Comparison of ENCODE assay signal across 18 cellular contexts in the genomic region with DNA sequence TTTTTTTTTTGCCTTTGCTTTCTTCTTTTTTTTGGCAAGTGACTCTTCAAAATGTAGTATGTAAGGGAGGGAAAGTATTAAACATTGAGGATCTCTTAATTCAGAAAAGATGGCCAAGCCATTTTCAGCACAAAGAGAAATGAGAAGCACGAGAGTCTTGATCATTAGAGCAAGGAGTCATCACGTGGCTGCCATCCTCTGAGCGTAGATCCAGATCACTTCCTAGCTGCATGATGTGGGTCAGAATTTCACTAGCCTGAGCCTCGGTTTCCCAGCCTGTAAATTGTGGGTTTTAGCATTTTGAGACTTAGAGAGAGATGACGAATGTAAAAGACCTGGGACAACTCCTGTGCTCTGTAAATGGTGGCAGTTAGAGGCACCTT.
A peak's percentile ranks its signal among the peaks of the same experiment; 100 is the strongest.
DNase-seq lines count a peak whose midpoint lies in the region; ATAC-seq, FAIRE-seq and TF ChIP-seq lines count a peak whose summit lies in the region.
"Had no signal": no experiment of that assay in that cellular context is flagged by ENCODE, and none has a peak within 500 bp of the region (broad histone marks: within the 10 kb centered on the region; RNA-seq: fewer than 3 reads in every experiment).

No MANE protein-coding gene starts in this region.

- TF ChIP-seq RAD21 in neural cell (conservative IDR thresholded peaks at IDR 0.05): no peak

- DNase-seq in RWPE1 (ENCODE audit: low spot score) (no peak), bronchial epithelial cell (ENCODE audit: low read depth) (no peak), iPS-NIHi7 (ENCODE audit: extremely low spot score) (no peak), Right ventricle myocardium inferior (ENCODE audit: missing footprints) (no peak), DMS 273 (lab: John Stamatoyannopoulos, UW; ENCODE audit: unreplicated experiment) (no peak), tibial artery (no peak)
- DNase-seq: activated CD4-positive, alpha-beta T cell treated with anti-CD3 and anti-CD28 coated beads, Interleukin-2, amount 50 U/mL, for 1 hour; activated CD8-positive, alpha-beta memory T cell treated with anti-CD3 and anti-CD28 coated beads, Interleukin-2, amount 50 U/mL, for 4 hours; C1 segment of cervical spinal cord; caudate nucleus; DMS153; KG1; NCI-H1930; right cardiac atrium; stimulated activated naive B cell treated with anti-CD40 and anti-IgM and Interleukin-4, amounts not matched to agents 10 μg/mL and 1 μg/mL and 100 μg/mL, for 72 hours had no signal

- H3K4me3 ChIP-seq in ACC112 (ENCODE audit: low read depth, low read length) (no peak overlapping the region), bronchial epithelial cell (ENCODE audit: low read depth, low read length) (no peak overlapping the region), neural cell (ENCODE audit: low read length) (no peak overlapping the region), tibial artery (no peak overlapping the region)
- H3K4me3 ChIP-seq: tibial nerve had no signal

- H2AFZ ChIP-seq in ACC112 (ENCODE audit: low read length, unreplicated experiment): no peak overlapping the region
- no peak overlapping the region for H2AFZ ChIP-seq in neural cell (ENCODE audit: low read depth, low read length)

- peak; percentile 7 for FAIRE-seq in bronchial epithelial cell (lab: Jason Lieb, UNC)

- no peaks in the 10 kb centered on the region for H3K9me2 ChIP-seq in neural cell (ENCODE audit: insufficient read depth, low read length)

- peaks cover 28% of the 10 kb centered on the region for H3K4me1 ChIP-seq in ACC112 (ENCODE audit: control insufficient read depth, insufficient read depth, low read length, unreplicated experiment)
- peaks cover 0 to 28% (median 6%) of the 10 kb centered on the region in 4 donors for H3K4me1 ChIP-seq in tibial artery

- H3K27ac ChIP-seq in ACC112 (ENCODE audit: low read depth, low read length) (peak overlapping the region; percentile 89), RWPE1 (peak overlapping the region; percentile 60), neural cell (ENCODE audit: low read length) (peak overlapping the region; percentile 75), tibial artery (peak overlapping the region in 1 of 2 donors; percentile 32)

- intact Hi-C loops in Right ventricle myocardium inferior (cut with DNase I): no loop called here
- intact Hi-C loops in tibial artery (cut with DNase I; ENCODE audit: low total_unique reads): no loop called here

- H3K27me3 ChIP-seq in ACC112 (ENCODE audit: insufficient read depth, low read length) (no peaks in the 10 kb centered on the region), bronchial epithelial cell (ENCODE audit: control insufficient read depth, insufficient read depth, low read length) (no peaks in the 10 kb centered on the region), neural cell (ENCODE audit: insufficient read depth, low read depth, low read length) (no peaks in the 10 kb centered on the region), tibial artery (no peaks in the 10 kb centered on the region)
- H3K27me3 ChIP-seq: tibial nerve had no signal

- H3K4me2 ChIP-seq in neural cell (ENCODE audit: low read length): no peak overlapping the region

- H3K9me3 ChIP-seq in neural cell (ENCODE audit: low read length) (no peaks in the 10 kb centered on the region), tibial artery (peaks cover 0 to 5% (median 0%) of the 10 kb centered on the region in 3 donors)

- no peak for TF ChIP-seq EP300 in neural cell (conservative IDR thresholded peaks at IDR 0.05; ENCODE audit: poor library complexity, severe bottlenecking)

- no peak for ATAC-seq in Right ventricle myocardium inferior
- ATAC-seq: right cardiac atrium; stimulated activated naive B cell treated with anti-CD40 and anti-IgM and Interleukin-4, amounts not matched to agents 10 μg/mL and 1 μg/mL and 100 μg/mL, for 72 hours had no signal

- H4K20me1 ChIP-seq in neural cell (ENCODE audit: insufficient read depth): no peaks in the 10 kb centered on the region

- POLR2A ChIA-PET in RWPE1 (lab: Yijun Ruan, JAX; ENCODE audit: low non-redundant PET): no interaction called here

- H3K79me2 ChIP-seq in ACC112 (ENCODE audit: control insufficient read depth, insufficient read depth, low read length, unreplicated experiment): no peaks in the 10 kb centered on the region
- no peaks in the 10 kb centered on the region for H3K79me2 ChIP-seq in neural cell (replicated peaks; ENCODE audit: insufficient read depth, low read length)

- no peak overlapping the region for H3K9ac ChIP-seq in neural cell (ENCODE audit: low read length)

- no peaks in the 10 kb centered on the region for H3F3A ChIP-seq in neural cell (ENCODE audit: insufficient read depth, low read length, poor library complexity, severe bottlenecking)

- CTCF ChIA-PET in RWPE1 (lab: Yijun Ruan, JAX): interaction anchor here (0.6 to 1.1 kb wide), 5 partner anchors 32 to 710 kb away, joined by 3 read pairs; a partner anchor contains a TSS

- H3K36me3 ChIP-seq in ACC112 (ENCODE audit: insufficient read depth, low read length) (peaks cover 13% of the 10 kb centered on the region), bronchial epithelial cell (ENCODE audit: control insufficient read depth, insufficient read depth, low read length) (no peaks in the 10 kb centered on the region), neural cell (ENCODE audit: insufficient read depth, low read length) (no peaks in the 10 kb centered on the region), tibial artery (no peaks in the 10 kb centered on the region)

- TF ChIP-seq CTCF in RWPE1 (conservative IDR thresholded peaks at IDR 0.05; ENCODE audit: low read depth): no peak
- no peak for TF ChIP-seq CTCF in bronchial epithelial cell (IDR thresholded peaks at IDR 0.05; ENCODE audit: insufficient read depth, low read length, severe bottlenecking)
- no peak for TF ChIP-seq CTCF in neural cell (IDR thresholded peaks at IDR 0.05; ENCODE audit: poor library complexity, severe bottlenecking)
- no peak for TF ChIP-seq CTCF in tibial artery (IDR thresholded peaks at IDR 0.05)

TF ChIP-seq in neural cell, 6 proteins besides CTCF, POLR2A, EP300 and RAD21:
- TF ChIP-seq, protein P1, sequence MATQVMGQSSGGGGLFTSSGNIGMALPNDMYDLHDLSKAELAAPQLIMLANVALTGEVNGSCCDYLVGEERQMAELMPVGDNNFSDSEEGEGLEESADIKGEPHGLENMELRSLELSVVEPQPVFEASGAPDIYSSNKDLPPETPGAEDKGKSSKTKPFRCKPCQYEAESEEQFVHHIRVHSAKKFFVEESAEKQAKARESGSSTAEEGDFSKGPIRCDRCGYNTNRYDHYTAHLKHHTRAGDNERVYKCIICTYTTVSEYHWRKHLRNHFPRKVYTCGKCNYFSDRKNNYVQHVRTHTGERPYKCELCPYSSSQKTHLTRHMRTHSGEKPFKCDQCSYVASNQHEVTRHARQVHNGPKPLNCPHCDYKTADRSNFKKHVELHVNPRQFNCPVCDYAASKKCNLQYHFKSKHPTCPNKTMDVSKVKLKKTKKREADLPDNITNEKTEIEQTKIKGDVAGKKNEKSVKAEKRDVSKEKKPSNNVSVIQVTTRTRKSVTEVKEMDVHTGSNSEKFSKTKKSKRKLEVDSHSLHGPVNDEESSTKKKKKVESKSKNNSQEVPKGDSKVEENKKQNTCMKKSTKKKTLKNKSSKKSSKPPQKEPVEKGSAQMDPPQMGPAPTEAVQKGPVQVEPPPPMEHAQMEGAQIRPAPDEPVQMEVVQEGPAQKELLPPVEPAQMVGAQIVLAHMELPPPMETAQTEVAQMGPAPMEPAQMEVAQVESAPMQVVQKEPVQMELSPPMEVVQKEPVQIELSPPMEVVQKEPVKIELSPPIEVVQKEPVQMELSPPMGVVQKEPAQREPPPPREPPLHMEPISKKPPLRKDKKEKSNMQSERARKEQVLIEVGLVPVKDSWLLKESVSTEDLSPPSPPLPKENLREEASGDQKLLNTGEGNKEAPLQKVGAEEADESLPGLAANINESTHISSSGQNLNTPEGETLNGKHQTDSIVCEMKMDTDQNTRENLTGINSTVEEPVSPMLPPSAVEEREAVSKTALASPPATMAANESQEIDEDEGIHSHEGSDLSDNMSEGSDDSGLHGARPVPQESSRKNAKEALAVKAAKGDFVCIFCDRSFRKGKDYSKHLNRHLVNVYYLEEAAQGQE (IDR thresholded peaks at IDR 0.05; ENCODE audit: borderline replicate concordance): no peak
- TF ChIP-seq POLR2AphosphoS5 (IDR thresholded peaks at IDR 0.05) (no peak), MXI1 (conservative IDR thresholded peaks at IDR 0.05; ENCODE audit: poor library complexity, severe bottlenecking) (no peak), SMC3 (conservative IDR thresholded peaks at IDR 0.05; ENCODE audit: poor library complexity) (no peak), EZH2 (IDR thresholded peaks at IDR 0.05; ENCODE audit: borderline replicate concordance, insufficient read depth, low read length, poor library complexity, severe bottlenecking) (no peak), TAF1 (IDR thresholded peaks at IDR 0.05; ENCODE audit: low read depth) (no peak)
TF ChIP-seq in neural cell: peak in this region for 0.
